1 cellular context compared by ENCODE assay signal in the genomic region with DNA sequence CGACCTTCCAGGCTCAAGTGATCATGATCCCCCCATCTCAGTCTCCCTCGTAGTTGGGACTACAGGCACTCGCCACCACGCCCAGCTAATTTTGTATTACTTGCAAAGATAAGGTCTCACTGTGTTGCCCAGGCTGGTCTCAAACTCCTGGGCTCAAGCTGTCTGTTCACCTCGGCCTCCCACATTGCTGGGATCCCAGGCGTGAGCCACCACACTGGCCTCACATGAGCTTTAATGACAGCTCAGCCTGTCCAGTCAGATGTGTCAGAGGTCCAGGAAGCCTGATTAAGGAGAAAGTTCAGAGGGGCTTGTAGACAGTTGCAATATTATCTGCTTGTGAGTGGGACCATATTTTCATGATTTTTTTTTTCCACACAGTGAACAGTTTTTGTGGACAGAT.
TF ChIP-seq lines count a peak whose summit lies in the region.

No MANE protein-coding gene starts in this region.

TF ChIP-seq in A549, 52 proteins besides CTCF, POLR2A, EP300 and RAD21 (continued from another document):
- TF ChIP-seq, protein P1, sequence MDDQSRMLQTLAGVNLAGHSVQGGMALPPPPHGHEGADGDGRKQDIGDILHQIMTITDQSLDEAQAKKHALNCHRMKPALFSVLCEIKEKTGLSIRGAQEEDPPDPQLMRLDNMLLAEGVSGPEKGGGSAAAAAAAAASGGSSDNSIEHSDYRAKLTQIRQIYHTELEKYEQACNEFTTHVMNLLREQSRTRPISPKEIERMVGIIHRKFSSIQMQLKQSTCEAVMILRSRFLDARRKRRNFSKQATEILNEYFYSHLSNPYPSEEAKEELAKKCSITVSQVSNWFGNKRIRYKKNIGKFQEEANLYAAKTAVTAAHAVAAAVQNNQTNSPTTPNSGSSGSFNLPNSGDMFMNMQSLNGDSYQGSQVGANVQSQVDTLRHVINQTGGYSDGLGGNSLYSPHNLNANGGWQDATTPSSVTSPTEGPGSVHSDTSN (IDR thresholded peaks at IDR 0.05) = no peak
- TF ChIP-seq SREBF2 (IDR thresholded peaks at IDR 0.05) (no peak), HOXB5 (CRISPR knock-in tag; IDR thresholded peaks at IDR 0.05) (no peak), CEBPB (IDR thresholded peaks at IDR 0.05) (no peak), JUNB (IDR thresholded peaks at IDR 0.05) (no peak), GATA3 (IDR thresholded peaks at IDR 0.05; ENCODE audit: borderline replicate concordance) (no peak), ZC3H11A (IDR thresholded peaks at IDR 0.05) (no peak), TFCP2L1 (CRISPR knock-in tag; IDR thresholded peaks at IDR 0.05) (no peak), MAZ (IDR thresholded peaks at IDR 0.05; ENCODE audit: borderline replicate concordance, low read depth, low read length) (no peak), ZFP36 (IDR thresholded peaks at IDR 0.05; ENCODE audit: borderline replicate concordance, partially characterized antibody) (no peak)
TF ChIP-seq in A549: peak in this region for 0.
